In the genomic region with DNA sequence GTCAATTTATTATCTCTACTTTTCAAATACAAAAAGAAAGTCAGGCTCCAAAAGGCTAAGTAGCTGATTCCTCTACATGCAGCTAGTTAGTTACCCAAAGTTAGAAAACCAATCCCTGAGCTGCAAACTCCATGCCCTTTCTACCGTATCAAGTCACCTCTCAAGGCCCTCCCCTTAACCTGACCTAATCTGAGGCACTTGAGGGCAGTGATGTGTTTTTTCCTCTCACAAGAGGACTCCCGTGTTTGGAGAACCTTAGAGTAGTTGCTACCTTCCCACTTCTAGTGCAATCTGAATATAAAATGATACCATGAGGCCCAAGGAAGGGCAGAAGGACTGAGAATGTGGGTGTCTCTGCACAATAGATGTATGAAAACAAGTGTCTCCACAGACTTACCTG, we compare ENCODE assay signal across 23 cellular contexts.
"Had no signal": no experiment of that assay in that cellular context is flagged by ENCODE, and none has a peak within 500 bp of the region (broad histone marks: within the 10 kb centered on the region; RNA-seq: fewer than 3 reads in every experiment).

No MANE protein-coding gene starts in this region.

- H3K4me1 ChIP-seq: colonic mucosa, esophagus squamous epithelium, foreskin keratinocyte, gastrocnemius medialis, heart left ventricle, heart right ventricle had no signal

- H3K36me3 ChIP-seq: colonic mucosa, esophagus muscularis mucosa, esophagus squamous epithelium, gastrocnemius medialis, gastroesophageal sphincter, heart left ventricle, heart right ventricle had no signal

- ATAC-seq: effector memory CD8-positive, alpha-beta T cell; esophagus mucosa; foreskin keratinocyte; gastrocnemius medialis; gastroesophageal sphincter; heart left ventricle; heart right ventricle had no signal

- H3K27me3 ChIP-seq: colonic mucosa, dorsolateral prefrontal cortex, esophagus muscularis mucosa, esophagus squamous epithelium, foreskin keratinocyte, gastrocnemius medialis, gastroesophageal sphincter, heart left ventricle, heart right ventricle had no signal

- DNase-seq: colonic mucosa; cortex of kidney; dermis blood vessel endothelial cell; dorsolateral prefrontal cortex; effector CD4-positive, alpha-beta T cell; effector CD8-positive, alpha-beta T cell; effector memory CD4-positive, alpha-beta T cell; effector memory CD8-positive, alpha-beta T cell; endodermal cell; erythroblast; esophagus squamous epithelium; foreskin fibroblast; foreskin keratinocyte; foreskin melanocyte; gastrocnemius medialis; glutamatergic neuron; heart left ventricle; heart right ventricle had no signal

- H3K27ac ChIP-seq: colonic mucosa, coronary artery, dorsolateral prefrontal cortex, epithelial cell of prostate, esophagus muscularis mucosa, esophagus squamous epithelium, foreskin keratinocyte, gastrocnemius medialis, gastroesophageal sphincter, heart left ventricle, heart right ventricle had no signal

- H3K4me3 ChIP-seq: colonic mucosa, coronary artery, dorsolateral prefrontal cortex, esophagus muscularis mucosa, esophagus squamous epithelium, gastrocnemius medialis, gastroesophageal sphincter, heart left ventricle, heart right ventricle had no signal

- H3K9me3 ChIP-seq: colonic mucosa, esophagus muscularis mucosa, esophagus squamous epithelium, gastrocnemius medialis, gastroesophageal sphincter had no signal
